ENCODE assay signal across 14 cellular contexts in the genomic region with DNA sequence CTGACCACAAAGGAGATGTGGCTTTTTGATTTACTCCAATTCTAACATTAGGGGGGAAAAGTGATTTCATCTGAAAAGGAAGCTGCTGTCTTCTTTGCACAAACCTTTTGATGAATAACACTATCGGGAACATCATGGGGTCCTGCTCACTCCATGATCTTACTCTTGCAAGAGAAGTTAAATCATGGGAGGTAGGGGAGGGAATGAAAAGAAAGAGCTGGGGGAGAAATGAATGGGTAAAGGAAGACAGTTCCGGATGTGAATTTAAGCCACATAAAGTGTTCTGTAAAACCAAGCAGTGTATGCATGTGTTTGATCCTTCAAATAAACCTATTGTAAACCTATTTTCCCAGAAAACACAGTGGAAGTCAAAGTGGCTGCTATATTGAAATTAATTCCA.
"Had no signal": no experiment of that assay in that cellular context is flagged by ENCODE, and none has a peak within 500 bp of the region (broad histone marks: within the 10 kb centered on the region; RNA-seq: fewer than 3 reads in every experiment).

No MANE protein-coding gene starts in this region.

- ATAC-seq: left colon; stimulated activated naive CD8-positive, alpha-beta T cell treated with anti-CD3 and anti-CD28 coated beads, Interleukin-15, Interleukin-2, amounts not matched to agents 100 U/mL and 50 U/mL, for 24 hours had no signal

- H3K4me1 ChIP-seq: ascending aorta, foreskin keratinocyte, pancreas, testis had no signal

- H3K36me3 Mint-ChIP-seq: immature natural killer cell had no signal

- H3K27ac Mint-ChIP-seq: immature natural killer cell had no signal

- DNase-seq: activated CD4-positive, alpha-beta T cell treated with anti-CD3 and anti-CD28 coated beads, Interleukin-2, amount 50 U/mL, for 4 hours; activated naive CD4-positive, alpha-beta T cell treated with Interleukin-2 at 50 U/mL for 16 hours; activated T-cell treated with anti-CD3 and anti-CD28 coated beads for 4 hours; effector CD4-positive, alpha-beta T cell; foreskin keratinocyte; immature natural killer cell; left colon; pancreas; stimulated activated naive CD8-positive, alpha-beta T cell treated with anti-CD3 and anti-CD28 coated beads, Interleukin-15, Interleukin-2, amounts not matched to agents 100 U/mL and 50 U/mL, for 24 hours; testis; upper lobe of left lung had no signal

- H3K27ac ChIP-seq: cardiac muscle cell, foreskin keratinocyte, pancreas, testis had no signal

- H3K4me3 ChIP-seq: ascending aorta, cardiac muscle cell, lung, pancreas, testis, upper lobe of left lung had no signal

- H3K4me3 Mint-ChIP-seq: immature natural killer cell had no signal

- H3K9me3 ChIP-seq: ascending aorta, pancreas, testis, upper lobe of left lung had no signal

- H3K27me3 ChIP-seq: ascending aorta, cardiac muscle cell, foreskin keratinocyte, pancreas, testis, upper lobe of left lung had no signal
